11 cellular contexts compared by ENCODE assay signal in the genomic region with DNA sequence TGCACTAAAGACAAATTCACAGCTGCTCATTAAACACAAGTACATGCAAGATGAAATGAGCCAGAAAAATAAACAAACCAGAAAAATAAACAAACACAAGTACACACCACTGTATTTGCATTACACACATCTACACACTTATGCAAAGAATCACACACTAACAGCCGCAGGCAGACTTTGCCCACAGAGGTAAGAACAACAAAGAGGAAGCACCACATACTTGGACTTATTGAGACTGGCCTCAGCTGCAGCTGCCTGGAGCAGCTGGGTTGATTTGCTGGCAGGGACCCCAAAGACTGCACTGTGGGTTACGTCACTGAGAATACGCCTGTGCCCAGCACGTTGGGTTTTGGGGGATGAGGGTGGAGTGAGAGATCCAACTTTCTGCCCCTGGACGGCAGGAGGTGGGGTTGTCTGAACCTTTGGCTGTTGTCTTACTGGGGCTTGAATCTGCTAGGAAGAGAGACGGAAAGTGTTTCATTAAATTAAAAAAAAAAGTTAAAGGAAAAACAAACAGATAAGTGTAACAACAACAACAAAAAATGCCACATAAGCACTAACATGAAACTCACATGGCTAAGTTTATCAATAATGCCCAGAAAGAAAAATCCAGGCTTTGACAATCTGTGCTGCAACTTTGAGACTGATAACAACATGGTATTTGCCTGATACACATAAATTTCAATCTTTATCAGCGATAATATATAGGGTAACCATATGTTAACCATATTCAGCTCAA.
DNase-seq lines count a peak whose midpoint lies in the region; ATAC-seq and FAIRE-seq lines count a peak whose summit lies in the region.
"Had no signal": no experiment of that assay in that cellular context is flagged by ENCODE, and none has a peak within 500 bp of the region (broad histone marks: within the 10 kb centered on the region; RNA-seq: fewer than 3 reads in every experiment).

No MANE protein-coding gene starts in this region.

- DNase-seq in COLO668 (lab: John Stamatoyannopoulos, UW; ENCODE audit: unreplicated experiment), result peak; percentile 61
- peak; percentile 3 for DNase-seq in NCI-H1105 (lab: John Stamatoyannopoulos, UW)
- DNase-seq in astrocyte of the hippocampus (ENCODE audit: low read depth, low spot score), result peak; percentile 36
- DNase-seq in naive thymus-derived CD8-positive, alpha-beta T cell, result no peak
- no peak for DNase-seq in NCI-H226
- no peak for DNase-seq in HTR-8/SVneo (ENCODE audit: insufficient read length, low spot score)
- DNase-seq in NCI-H1417 treated with DMSO at 0.1 percent for 48 hours (lab: John Stamatoyannopoulos, UW), result no peak
- DNase-seq in NCI-H524 treated with DMSO at 0.1 percent for 48 hours (lab: John Stamatoyannopoulos, UW), result no peak
- DNase-seq: activated CD4-positive, alpha-beta T cell treated with anti-CD3 and anti-CD28 coated beads, Interleukin-2, amount 50 U/mL, for 1 hour; DND-41; MM.1S had no signal

- FAIRE-seq in HTR-8/SVneo (lab: Jason Lieb, UNC), result no peak

- peaks cover 0 to 7% (median 0%) of the 10 kb centered on the region in 9 donors for H3K9me3 Mint-ChIP-seq in naive thymus-derived CD8-positive, alpha-beta T cell

- H3K27ac Mint-ChIP-seq in naive thymus-derived CD8-positive, alpha-beta T cell, result peak overlapping the region in 8 of 10 donors; percentile 2 to 66 (median 36)

- no peak for ATAC-seq in naive thymus-derived CD8-positive, alpha-beta T cell

- POLR2A ChIA-PET in naive thymus-derived CD8-positive, alpha-beta T cell (lab: Charles Lee), result interaction anchor here (0.5 to 0.7 kb wide), 2 partner anchors 8 to 1766 kb away, joined by 3 to 4 read pairs; no protein-coding TSS in a partner anchor

- no peak overlapping the region for H3K4me3 Mint-ChIP-seq in naive thymus-derived CD8-positive, alpha-beta T cell

- H3K36me3 Mint-ChIP-seq in naive thymus-derived CD8-positive, alpha-beta T cell, result peaks cover 43 to 96% (median 65%) of the 10 kb centered on the region in 3 donors

- H3K27me3 Mint-ChIP-seq in naive thymus-derived CD8-positive, alpha-beta T cell, result no peaks in the 10 kb centered on the region

- H3K4me1 Mint-ChIP-seq in naive thymus-derived CD8-positive, alpha-beta T cell, result peaks cover 4 to 19% (median 7%) of the 10 kb centered on the region in 4 donors

Comparison
In these comparisons a context has a peak if more than half of its experiments do, and no peak if none do; other contexts are left out.
1. DNase-seq: peak in COLO668 (single experiment), NCI-H1105 (single experiment) and astrocyte of the hippocampus (single experiment); none in naive thymus-derived CD8-positive, alpha-beta T cell (0 of 10), NCI-H226 (single experiment), HTR-8/SVneo (single experiment), NCI-H1417 treated with DMSO at 0.1 percent for 48 hours (single experiment) and NCI-H524 treated with DMSO at 0.1 percent for 48 hours (single experiment).